ENCODE assay signal across 1 cellular context in the genomic region with DNA sequence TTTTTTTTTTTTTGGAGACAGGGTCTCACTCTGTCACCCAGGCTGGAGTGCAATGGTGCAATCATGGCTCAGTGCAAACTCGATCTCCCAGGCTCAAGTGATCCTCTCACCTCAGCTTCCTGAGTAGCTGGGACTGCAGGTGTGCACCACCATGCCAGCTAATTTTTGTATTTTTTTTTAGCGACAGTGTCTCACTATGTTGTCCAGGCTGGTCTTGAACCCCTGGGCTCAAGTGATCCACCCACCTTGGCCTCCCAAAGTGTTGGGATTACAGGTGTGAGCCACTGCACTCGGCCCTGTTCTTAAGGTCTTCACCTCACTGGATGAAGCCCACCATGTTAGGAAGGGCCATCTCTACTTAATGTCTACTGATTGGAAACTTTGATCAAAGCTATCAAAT. TPM values are rescaled to one million over a fixed set of nuclear protein-coding genes. Genes with fewer than 3 reads are reported as not detected.
"Had no signal": no experiment of that assay in that cellular context is flagged by ENCODE, and none has a peak within 500 bp of the region (broad histone marks: within the 10 kb centered on the region; RNA-seq: fewer than 3 reads in every experiment).

No MANE protein-coding gene starts in this region.

RNA-seq across cellular contexts. Expression of a gene that starts 10.5 kb away (rescaled TPM):
- total RNA-seq: H1 had no signal
